Comparison of ENCODE assay signal across 9 cellular contexts in genomic region chr22:45318558-45319318, GRCh38. TPM values are rescaled to one million over a fixed set of nuclear protein-coding genes. Genes with fewer than 3 reads are reported as not detected.
A peak's percentile ranks its signal among the peaks of the same experiment; 100 is the strongest.
DNase-seq lines count a peak whose midpoint lies in the region; ATAC-seq and TF ChIP-seq lines count a peak whose summit lies in the region.
"Had no signal": no experiment of that assay in that cellular context is flagged by ENCODE, and none has a peak within 500 bp of the region (broad histone marks: within the 10 kb centered on the region; RNA-seq: fewer than 3 reads in every experiment).

No MANE protein-coding gene starts in this region.

- H3K4me3 ChIP-seq in fibroblast of pulmonary artery (replicated peaks; ENCODE audit: low read depth, low read length), result peak overlapping the region; percentile 15

- peaks cover 80% of the 10 kb centered on the region for H3K4me1 Mint-ChIP-seq in activated CD8-positive, alpha-beta T cell treated with anti-CD3 and anti-CD28 coated beads, Interleukin-2, amount 10 ng/mL, durations not matched to agents 7 days and 5 days (ENCODE audit: low read depth)
- peaks cover 21% of the 10 kb centered on the region for H3K4me1 Mint-ChIP-seq in progenitor cell of endocrine pancreas (ENCODE audit: low read depth)

- peaks cover 27% of the 10 kb centered on the region for H3K36me3 Mint-ChIP-seq in activated CD8-positive, alpha-beta T cell treated with anti-CD3 and anti-CD28 coated beads, Interleukin-2, amount 10 ng/mL, durations not matched to agents 7 days and 5 days (ENCODE audit: low read depth)
- H3K36me3 Mint-ChIP-seq in progenitor cell of endocrine pancreas (ENCODE audit: insufficient read depth), result peaks cover 6% of the 10 kb centered on the region

- peak; percentile 75 for DNase-seq in activated CD8-positive, alpha-beta T cell treated with anti-CD3 and anti-CD28 coated beads, Interleukin-2, amount 10 ng/mL, durations not matched to agents 7 days and 5 days
- DNase-seq in fibroblast of pulmonary artery (ENCODE audit: low read depth) (peak; percentile 20), NCI-H1048 (lab: John Stamatoyannopoulos, UW) (no peak), foreskin melanocyte (no peak), progenitor cell of endocrine pancreas (ENCODE audit: low spot score, unreplicated experiment) (no peak)
- DNase-seq in stimulated activated CD4-positive, alpha-beta T cell treated with anti-CD3 and anti-CD28 coated beads, Interleukin-4, amount 100 ng/mL, for 24 hours, result peak; percentile 43

- CTCF ChIA-PET in activated CD8-positive, alpha-beta T cell treated with anti-CD3 and anti-CD28 coated beads, Interleukin-2, amount 10 ng/mL, durations not matched to agents 7 days and 5 days (lab: Charles Lee), result interaction anchor here (1.0 to 2.0 kb wide), 3 partner anchors 15 to 104 kb away, joined by 3 to 8 read pairs (median 5); no protein-coding TSS in a partner anchor

- H3K27me3 Mint-ChIP-seq in activated CD8-positive, alpha-beta T cell treated with anti-CD3 and anti-CD28 coated beads, Interleukin-2, amount 10 ng/mL, durations not matched to agents 7 days and 5 days (ENCODE audit: low read depth), result no peaks in the 10 kb centered on the region
- no peaks in the 10 kb centered on the region for H3K27me3 Mint-ChIP-seq in progenitor cell of endocrine pancreas

- no peaks in the 10 kb centered on the region for H3K9me3 Mint-ChIP-seq in activated CD8-positive, alpha-beta T cell treated with anti-CD3 and anti-CD28 coated beads, Interleukin-2, amount 10 ng/mL, durations not matched to agents 7 days and 5 days (ENCODE audit: insufficient read depth)
- H3K9me3 Mint-ChIP-seq in progenitor cell of endocrine pancreas (ENCODE audit: low read depth), result no peaks in the 10 kb centered on the region

- H3K27ac Mint-ChIP-seq in activated CD8-positive, alpha-beta T cell treated with anti-CD3 and anti-CD28 coated beads, Interleukin-2, amount 10 ng/mL, durations not matched to agents 7 days and 5 days, result peak overlapping the region; percentile 99
- H3K27ac Mint-ChIP-seq in progenitor cell of endocrine pancreas, result no peak overlapping the region

- POLR2A ChIA-PET in activated CD8-positive, alpha-beta T cell treated with anti-CD3 and anti-CD28 coated beads, Interleukin-2, amount 10 ng/mL, durations not matched to agents 7 days and 5 days (lab: Charles Lee), result interaction anchor here (0.6 to 3.7 kb wide), 5 partner anchors 16 to 254 kb away, joined by 3 to 18 read pairs (median 3); partner anchors contain the start of genes RIBC2 and SMC1B

- peak overlapping the region; percentile 80 for H3K4me3 Mint-ChIP-seq in activated CD8-positive, alpha-beta T cell treated with anti-CD3 and anti-CD28 coated beads, Interleukin-2, amount 10 ng/mL, durations not matched to agents 7 days and 5 days
- H3K4me3 Mint-ChIP-seq in progenitor cell of endocrine pancreas (ENCODE audit: low read depth), result no peak overlapping the region

- ATAC-seq in GM18511 (IDR thresholded peaks at IDR 0.05; ENCODE audit: unreplicated experiment) (peak; percentile 48), HG03439 (IDR thresholded peaks at IDR 0.05; ENCODE audit: unreplicated experiment) (peak; percentile 45)
- peak; percentile 68 for ATAC-seq in activated CD8-positive, alpha-beta T cell treated with anti-CD3 and anti-CD28 coated beads, Interleukin-2, amount 10 ng/mL, durations not matched to agents 7 days and 5 days

- TF ChIP-seq CTCF in fibroblast of pulmonary artery (IDR thresholded peaks at IDR 0.05; ENCODE audit: low read length, missing control alignments) (no peak), progenitor cell of endocrine pancreas (IDR thresholded peaks at IDR 0.05; ENCODE audit: unreplicated experiment) (no peak)

RNA-seq across cellular contexts. Expression of gene FAM118A, which starts 9.0 kb away (rescaled TPM):
- total RNA-seq in activated CD8-positive, alpha-beta T cell treated with anti-CD3 and anti-CD28 coated beads, Interleukin-2, amount 10 ng/mL, durations not matched to agents 7 days and 5 days, result 10 to 100 TPM; 50.6 to 50.7 TPM
- 122 and 131 TPM in 2 replicates for total RNA-seq in progenitor cell of endocrine pancreas

RNA-seq across cellular contexts. Expression of gene UPK3A, which starts 34.0 kb away (rescaled TPM):
- total RNA-seq in activated CD8-positive, alpha-beta T cell treated with anti-CD3 and anti-CD28 coated beads, Interleukin-2, amount 10 ng/mL, durations not matched to agents 7 days and 5 days, result not detected
- total RNA-seq in progenitor cell of endocrine pancreas, result 0.57 and 1.9 TPM in 2 replicates
- total RNA-seq: SK-MEL-5 had no signal

Comparison
In these comparisons a context has a peak if more than half of its experiments do, and no peak if none do; other contexts are left out.
1. DNase-seq: peak in activated CD8-positive, alpha-beta T cell treated with anti-CD3 and anti-CD28 coated beads, Interleukin-2, amount 10 ng/mL, durations not matched to agents 7 days and 5 days (single experiment), fibroblast of pulmonary artery (single experiment) and stimulated activated CD4-positive, alpha-beta T cell treated with anti-CD3 and anti-CD28 coated beads, Interleukin-4, amount 100 ng/mL, for 24 hours (single experiment); none in NCI-H1048 (single experiment), foreskin melanocyte (single experiment) and progenitor cell of endocrine pancreas (single experiment).
2. Peak in every context shown above with its lines, with median percentiles within 50 percentile points of each other: ATAC-seq.